In the genomic region with DNA sequence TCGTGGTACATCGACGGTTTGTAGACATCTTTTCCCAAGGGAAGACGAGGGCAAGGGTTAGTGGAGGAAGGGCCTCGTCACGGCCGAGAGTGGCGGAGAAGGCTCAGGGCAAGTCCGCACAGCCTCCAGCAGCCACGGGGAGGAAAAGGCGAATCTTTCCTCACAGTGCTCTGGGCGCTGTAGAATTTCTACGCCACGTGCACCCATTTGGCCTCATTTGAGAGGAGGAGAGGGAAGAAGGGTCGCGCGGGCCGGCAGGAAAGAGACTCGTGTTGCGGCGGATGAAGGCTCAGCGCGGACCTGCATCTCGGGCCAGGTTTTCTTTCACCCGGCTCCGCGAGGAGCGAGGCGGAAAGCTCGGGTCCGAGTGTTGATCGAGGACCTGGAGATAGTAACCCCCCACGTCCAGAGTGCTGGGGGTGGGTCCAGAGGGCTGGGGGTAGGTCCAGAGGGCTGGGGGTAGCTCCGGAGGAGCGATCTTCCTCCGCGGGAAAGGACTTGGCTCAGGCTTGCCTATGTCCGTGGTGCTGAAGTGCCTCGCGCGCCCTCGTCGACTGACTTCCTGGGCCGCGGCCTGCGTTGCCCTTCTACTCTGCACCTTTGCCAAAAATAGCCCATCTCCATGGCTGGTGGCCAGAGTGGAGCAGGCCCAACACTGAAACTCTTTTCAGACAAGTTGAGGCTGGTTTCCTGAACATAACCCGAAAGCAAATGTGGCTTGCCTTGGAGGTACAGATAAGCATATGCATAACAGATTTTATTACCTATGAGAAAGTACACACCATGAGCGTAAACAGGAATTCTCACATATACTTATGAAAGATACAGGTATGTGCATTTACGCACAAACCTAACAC, we compare ENCODE assay signal across 9 cellular contexts. TPM values are rescaled to one million over a fixed set of nuclear protein-coding genes. Genes with fewer than 3 reads are reported as not detected.
DNase-seq lines count a peak whose midpoint lies in the region; ATAC-seq, FAIRE-seq and TF ChIP-seq lines count a peak whose summit lies in the region.
"Had no signal": no experiment of that assay in that cellular context is flagged by ENCODE, and none has a peak within 500 bp of the region (broad histone marks: within the 10 kb centered on the region; RNA-seq: fewer than 3 reads in every experiment).

No MANE protein-coding gene starts in this region.

- peaks cover 10% of the 10 kb centered on the region for H3K36me3 Mint-ChIP-seq in nephron (ENCODE audit: low read depth)

- WGBS in A549 (ENCODE audit: missing lambda C conversion rate): 24% methylated on average over 37 of the region's 49 CpGs

- peaks cover 42% of the 10 kb centered on the region for H3K27me3 Mint-ChIP-seq in nephron (ENCODE audit: low read depth)

- TF ChIP-seq EP300 in A549 (IDR thresholded peaks at IDR 0.05): no peak

- POLR2A ChIA-PET in A549 (lab: Yijun Ruan, JAX): interaction anchor here (1.0 to 1.7 kb wide), 2 partner anchors 42 to 67 kb away, joined by 4 to 5 read pairs; a partner anchor contains a TSS

- 0 out of 3 replicates have a peak, but pooled peaks cover 10% of the 10 kb centered on the region for H3K9me3 ChIP-seq in A549

- no peak for TF ChIP-seq POLR2A in A549 (IDR thresholded peaks at IDR 0.05; ENCODE audit: low read length)

- peak overlapping the region; percentile 92 to 98 for H3K27ac ChIP-seq in A549

- peaks cover 19% of the 10 kb centered on the region for H3K9me3 Mint-ChIP-seq in nephron

- CTCF ChIA-PET in A549 (lab: Yijun Ruan, JAX): interaction anchor here (1.7 kb wide), 1 partner anchor 194 kb away, joined by 5 read pairs; no protein-coding TSS in a partner anchor

- no peak for TF ChIP-seq CTCF in A549 (IDR thresholded peaks at IDR 0.05)
- TF ChIP-seq CTCF in foreskin fibroblast (IDR thresholded peaks at IDR 0.05; ENCODE audit: low read depth, low read length): no peak
- TF ChIP-seq CTCF in nephron (IDR thresholded peaks at IDR 0.05; ENCODE audit: unreplicated experiment in 3 of 3): no peak

- TF ChIP-seq RAD21 in A549 (conservative IDR thresholded peaks at IDR 0.05 in 1 of 2, IDR thresholded peaks at IDR 0.05 in 1 of 2): no peak

- peak overlapping the region in 1 of 3 experiments; percentile 28 for H3K27ac Mint-ChIP-seq in nephron

- H3K4me1 ChIP-seq in A549: peaks cover 14% of the 10 kb centered on the region; the same call in 2 of the 3 replicates

- peak; percentile 64 to 67 for ATAC-seq in A549

- peak overlapping the region; percentile 75 for H3K4me3 ChIP-seq in A549
- H3K4me3 ChIP-seq in foreskin fibroblast (ENCODE audit: low read depth in 1 of 2, low read length in 2 of 2): peak overlapping the region; percentile 72 to 79

- H3K4me3 Mint-ChIP-seq in nephron: peak overlapping the region; percentile 90 to 93 (median 92)

- H3K4me2 ChIP-seq in A549: peak overlapping the region; percentile 87

- FAIRE-seq in A549 (lab: Jason Lieb, UNC) (no peak), urothelium cell line (lab: Jason Lieb, UNC) (no peak)
- FAIRE-seq: islet of Langerhans had no signal

- peaks cover 25% of the 10 kb centered on the region for H3K4me1 Mint-ChIP-seq in nephron

- peak; percentile 17 to 68 for DNase-seq in A549 (ENCODE audit: low read depth in 1 of 2, low spot score in 1 of 2)
- DNase-seq in GOT3 (lab: John Stamatoyannopoulos, UW): peak; percentile 20
- peak; percentile 22 for DNase-seq in NOMO-1 treated with DMSO at 0.1 percent for 48 hours (lab: John Stamatoyannopoulos, UW; ENCODE audit: unreplicated experiment)
- peak; percentile 26 for DNase-seq in activated gamma-delta T cell treated with Interleukin-2 at 50 U/mL for 16 hours
- DNase-seq in foreskin fibroblast: peak; percentile 52 to 79
- DNase-seq in urothelium cell line (ENCODE audit: low spot score): peak; percentile 41
- no peak for DNase-seq in foreskin melanocyte

TF ChIP-seq in A549, 52 proteins besides CTCF, POLR2A, EP300 and RAD21:
- TF ChIP-seq, protein P1, sequence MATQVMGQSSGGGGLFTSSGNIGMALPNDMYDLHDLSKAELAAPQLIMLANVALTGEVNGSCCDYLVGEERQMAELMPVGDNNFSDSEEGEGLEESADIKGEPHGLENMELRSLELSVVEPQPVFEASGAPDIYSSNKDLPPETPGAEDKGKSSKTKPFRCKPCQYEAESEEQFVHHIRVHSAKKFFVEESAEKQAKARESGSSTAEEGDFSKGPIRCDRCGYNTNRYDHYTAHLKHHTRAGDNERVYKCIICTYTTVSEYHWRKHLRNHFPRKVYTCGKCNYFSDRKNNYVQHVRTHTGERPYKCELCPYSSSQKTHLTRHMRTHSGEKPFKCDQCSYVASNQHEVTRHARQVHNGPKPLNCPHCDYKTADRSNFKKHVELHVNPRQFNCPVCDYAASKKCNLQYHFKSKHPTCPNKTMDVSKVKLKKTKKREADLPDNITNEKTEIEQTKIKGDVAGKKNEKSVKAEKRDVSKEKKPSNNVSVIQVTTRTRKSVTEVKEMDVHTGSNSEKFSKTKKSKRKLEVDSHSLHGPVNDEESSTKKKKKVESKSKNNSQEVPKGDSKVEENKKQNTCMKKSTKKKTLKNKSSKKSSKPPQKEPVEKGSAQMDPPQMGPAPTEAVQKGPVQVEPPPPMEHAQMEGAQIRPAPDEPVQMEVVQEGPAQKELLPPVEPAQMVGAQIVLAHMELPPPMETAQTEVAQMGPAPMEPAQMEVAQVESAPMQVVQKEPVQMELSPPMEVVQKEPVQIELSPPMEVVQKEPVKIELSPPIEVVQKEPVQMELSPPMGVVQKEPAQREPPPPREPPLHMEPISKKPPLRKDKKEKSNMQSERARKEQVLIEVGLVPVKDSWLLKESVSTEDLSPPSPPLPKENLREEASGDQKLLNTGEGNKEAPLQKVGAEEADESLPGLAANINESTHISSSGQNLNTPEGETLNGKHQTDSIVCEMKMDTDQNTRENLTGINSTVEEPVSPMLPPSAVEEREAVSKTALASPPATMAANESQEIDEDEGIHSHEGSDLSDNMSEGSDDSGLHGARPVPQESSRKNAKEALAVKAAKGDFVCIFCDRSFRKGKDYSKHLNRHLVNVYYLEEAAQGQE (IDR thresholded peaks at IDR 0.05): peak; percentile 86
- TF ChIP-seq, protein P2, sequence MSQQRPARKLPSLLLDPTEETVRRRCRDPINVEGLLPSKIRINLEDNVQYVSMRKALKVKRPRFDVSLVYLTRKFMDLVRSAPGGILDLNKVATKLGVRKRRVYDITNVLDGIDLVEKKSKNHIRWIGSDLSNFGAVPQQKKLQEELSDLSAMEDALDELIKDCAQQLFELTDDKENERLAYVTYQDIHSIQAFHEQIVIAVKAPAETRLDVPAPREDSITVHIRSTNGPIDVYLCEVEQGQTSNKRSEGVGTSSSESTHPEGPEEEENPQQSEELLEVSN (IDR thresholded peaks at IDR 0.05; ENCODE audit: borderline replicate concordance, low read depth): peak; percentile 14; the same call in 1 of the 2 replicates
- TF ChIP-seq, protein P3, sequence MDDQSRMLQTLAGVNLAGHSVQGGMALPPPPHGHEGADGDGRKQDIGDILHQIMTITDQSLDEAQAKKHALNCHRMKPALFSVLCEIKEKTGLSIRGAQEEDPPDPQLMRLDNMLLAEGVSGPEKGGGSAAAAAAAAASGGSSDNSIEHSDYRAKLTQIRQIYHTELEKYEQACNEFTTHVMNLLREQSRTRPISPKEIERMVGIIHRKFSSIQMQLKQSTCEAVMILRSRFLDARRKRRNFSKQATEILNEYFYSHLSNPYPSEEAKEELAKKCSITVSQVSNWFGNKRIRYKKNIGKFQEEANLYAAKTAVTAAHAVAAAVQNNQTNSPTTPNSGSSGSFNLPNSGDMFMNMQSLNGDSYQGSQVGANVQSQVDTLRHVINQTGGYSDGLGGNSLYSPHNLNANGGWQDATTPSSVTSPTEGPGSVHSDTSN (IDR thresholded peaks at IDR 0.05): no peak
- TF ChIP-seq ZSCAN20 (CRISPR knock-in tag; IDR thresholded peaks at IDR 0.05) (no peak), EHF (CRISPR knock-in tag; IDR thresholded peaks at IDR 0.05) (no peak), SMC3 (IDR thresholded peaks at IDR 0.05) (0 out of 3 replicates have a peak, but pooled peaks have one; percentile 3), JUN (IDR thresholded peaks at IDR 0.05) (0 out of 5 replicates have a peak, but pooled peaks of 1 of the 2 experiments have one; percentile 5)
- TF ChIP-seq, protein P4, sequence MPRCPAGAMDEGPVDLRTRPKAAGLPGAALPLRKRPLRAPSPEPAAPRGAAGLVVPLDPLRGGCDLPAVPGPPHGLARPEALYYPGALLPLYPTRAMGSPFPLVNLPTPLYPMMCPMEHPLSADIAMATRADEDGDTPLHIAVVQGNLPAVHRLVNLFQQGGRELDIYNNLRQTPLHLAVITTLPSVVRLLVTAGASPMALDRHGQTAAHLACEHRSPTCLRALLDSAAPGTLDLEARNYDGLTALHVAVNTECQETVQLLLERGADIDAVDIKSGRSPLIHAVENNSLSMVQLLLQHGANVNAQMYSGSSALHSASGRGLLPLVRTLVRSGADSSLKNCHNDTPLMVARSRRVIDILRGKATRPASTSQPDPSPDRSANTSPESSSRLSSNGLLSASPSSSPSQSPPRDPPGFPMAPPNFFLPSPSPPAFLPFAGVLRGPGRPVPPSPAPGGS (IDR thresholded peaks at IDR 0.05): no peak
- TF ChIP-seq, protein P5, sequence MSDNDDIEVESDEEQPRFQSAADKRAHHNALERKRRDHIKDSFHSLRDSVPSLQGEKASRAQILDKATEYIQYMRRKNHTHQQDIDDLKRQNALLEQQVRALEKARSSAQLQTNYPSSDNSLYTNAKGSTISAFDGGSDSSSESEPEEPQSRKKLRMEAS (IDR thresholded peaks at IDR 0.05): peak; percentile 61

RNA-seq across cellular contexts. Expression of a gene that starts 1.1 kb away (rescaled TPM):
- 30.0 and 34.8 TPM in 2 replicates for polyA plus RNA-seq in A549 (2011; rRNA removed)
- polyA plus RNA-seq in A549 (2012; cell fraction: cytosol; rRNA removed): 6.2 and 6.8 TPM in 2 replicates
- 6.5 and 10.4 TPM in 2 replicates for polyA plus RNA-seq in A549 (2012; cell fraction: nucleus; rRNA removed)
- 15.0 to 17.2 TPM (median 16.5 TPM) in 3 replicates for polyA plus RNA-seq in A549 (2017; fragmentation: RNase III; extraction: RNeasy Plus Mini Kit Qiagen cat#74134 plus additional on column Dnase treatment)
- 6.3 and 6.5 TPM in 2 replicates for polyA minus RNA-seq in A549 (2011; rRNA and poly(A)+ RNA removed)

RNA-seq across cellular contexts. Expression of a gene that starts 42.0 kb away (rescaled TPM):
- polyA plus RNA-seq in A549 (2011; rRNA removed) (47.9 and 60.8 TPM in 2 replicates), A549 (2017; fragmentation: RNase III; extraction: RNeasy Plus Mini Kit Qiagen cat#74134 plus additional on column Dnase treatment) (30.2 to 33.5 TPM (median 31.2 TPM) in 3 replicates)
- 13.0 and 15.8 TPM in 2 replicates for polyA plus RNA-seq in A549 (2012; cell fraction: cytosol; rRNA removed)
- polyA plus RNA-seq in A549 (2012; cell fraction: nucleus; rRNA removed): 3.7 and 7.2 TPM in 2 replicates
- 14.8 and 17.3 TPM in 2 replicates for polyA minus RNA-seq in A549 (2011; rRNA and poly(A)+ RNA removed)
